In the genomic region with DNA sequence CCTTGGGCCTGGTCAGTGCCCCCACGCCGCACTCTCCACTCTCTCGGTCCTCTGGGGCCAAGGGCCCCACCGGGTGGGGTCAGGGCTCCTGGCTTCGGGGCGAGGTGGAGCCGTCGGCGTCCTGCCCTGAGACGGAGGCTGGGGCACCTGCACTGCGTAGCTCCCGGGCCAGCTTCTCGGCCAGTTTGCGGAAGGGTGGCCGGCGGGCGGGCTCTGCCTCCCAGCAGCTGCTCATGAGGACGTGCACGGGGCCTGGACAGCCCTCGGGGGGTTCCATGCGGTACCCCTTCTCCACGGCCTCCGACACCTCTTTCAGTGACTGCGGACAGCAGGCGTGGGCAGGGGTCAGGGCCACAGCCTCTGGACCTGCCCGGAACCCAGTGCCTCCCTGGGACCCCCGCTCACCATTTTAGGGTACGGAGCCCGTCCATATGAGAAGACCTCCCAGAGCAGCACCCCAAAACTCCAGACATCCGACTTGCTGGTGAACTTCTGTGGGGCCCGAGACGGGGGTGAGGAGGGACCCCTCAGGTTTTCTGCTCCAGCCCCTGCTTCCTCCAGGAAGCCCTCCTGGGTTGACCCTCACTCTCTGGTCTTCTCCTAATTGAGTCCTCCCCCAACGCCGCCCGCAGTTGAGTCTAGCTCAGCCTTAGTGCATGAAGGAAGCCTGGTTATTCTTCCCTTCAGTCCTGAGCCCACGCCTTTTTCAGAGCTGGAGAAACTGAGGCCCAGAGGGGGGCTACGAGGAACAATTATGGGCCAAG, we compare ENCODE assay signal across 32 cellular contexts. TPM values are rescaled to one million over a fixed set of nuclear protein-coding genes. Genes with fewer than 3 reads are reported as not detected.
"Had no signal": no experiment of that assay in that cellular context is flagged by ENCODE, and none has a peak within 500 bp of the region (broad histone marks: within the 10 kb centered on the region; RNA-seq: fewer than 3 reads in every experiment).

No MANE protein-coding gene starts in this region.

- H3K4me3 Mint-ChIP-seq: memory B cell; nephron; neural progenitor cell; stimulated activated naive B cell treated with anti-CD40 and anti-IgM and Interleukin-4, amounts not matched to agents 10 μg/mL and 1 μg/mL and 100 μg/mL, for 72 hours; stimulated activated naive CD8-positive, alpha-beta T cell treated with anti-CD3 and anti-CD28 coated beads, Interleukin-15, Interleukin-2, amounts not matched to agents 100 ng/mL and 50 ng/mL, for 24 hours had no signal

- H3K4me1 ChIP-seq: gastrocnemius medialis, neural progenitor cell, psoas muscle, spleen, tibial nerve, upper lobe of left lung had no signal

- H3K27me3 ChIP-seq: ovary, upper lobe of left lung had no signal

- H3K27ac Mint-ChIP-seq: memory B cell; naive B cell; nephron; neural progenitor cell; stimulated activated naive B cell treated with anti-CD40 and anti-IgM and Interleukin-4, amounts not matched to agents 10 μg/mL and 1 μg/mL and 100 μg/mL, for 72 hours; stimulated activated naive CD8-positive, alpha-beta T cell treated with anti-CD3 and anti-CD28 coated beads, Interleukin-15, Interleukin-2, amounts not matched to agents 100 ng/mL and 50 ng/mL, for 24 hours had no signal

- H3K27me3 Mint-ChIP-seq: naive B cell; stimulated activated naive B cell treated with anti-CD40 and anti-IgM and Interleukin-4, amounts not matched to agents 10 μg/mL and 1 μg/mL and 100 μg/mL, for 72 hours; stimulated activated naive CD8-positive, alpha-beta T cell treated with anti-CD3 and anti-CD28 coated beads, Interleukin-15, Interleukin-2, amounts not matched to agents 100 ng/mL and 50 ng/mL, for 24 hours had no signal

- H3K4me2 ChIP-seq: neural progenitor cell had no signal

- H3K36me3 Mint-ChIP-seq: neural progenitor cell had no signal

- H3K4me3 ChIP-seq: dorsolateral prefrontal cortex, gastrocnemius medialis, lung, neural progenitor cell, ovary, psoas muscle, skin epidermis, spleen, thoracic aorta, tibial nerve, upper lobe of left lung had no signal

- H3K9ac ChIP-seq: neural progenitor cell had no signal

- H3K4me1 Mint-ChIP-seq: memory B cell, nephron, neural progenitor cell had no signal

- H3K36me3 ChIP-seq: gastrocnemius medialis, neural progenitor cell, ovary, thoracic aorta, tibial nerve had no signal

- FAIRE-seq: keratinocyte, urothelium cell line had no signal

- DNase-seq: cortex of kidney; dorsolateral prefrontal cortex; effector CD4-positive, alpha-beta T cell; foreskin fibroblast; gastrocnemius medialis; head of caudate nucleus; naive B cell; nucleus accumbens; ovary; psoas muscle; spleen; stimulated activated CD4-positive, alpha-beta T cell treated with anti-CD3 and anti-CD28 coated beads, Interleukin-4, amount 100 ng/mL, for 4 hours; stimulated activated naive B cell treated with anti-CD40 and anti-IgM and Interleukin-4, amounts not matched to agents 10 μg/mL and 1 μg/mL and 100 μg/mL, for 72 hours had no signal

- H2AFZ ChIP-seq: neural progenitor cell had no signal

- H3K27ac ChIP-seq: dorsolateral prefrontal cortex, epithelial cell of prostate, gastrocnemius medialis, neural progenitor cell, ovary, psoas muscle, skin epidermis, spleen, thoracic aorta, tibial nerve, upper lobe of left lung had no signal

- ATAC-seq: esophagus mucosa, gastrocnemius medialis, left lobe of liver, right cardiac atrium had no signal

RNA-seq across cellular contexts. Expression of gene RAX2, which starts 6.3 kb away (rescaled TPM):
- total RNA-seq: esophagus mucosa, gastrocnemius medialis, glomerular endothelial cell, left lobe of liver, liver, lung, mononuclear cell, psoas muscle, renal cortical epithelial cell, right cardiac atrium, spleen, thoracic aorta, tibial nerve, upper lobe of left lung had no signal
- polyA plus RNA-seq: keratinocyte, liver, psoas muscle, right cardiac atrium, spleen had no signal

RNA-seq across cellular contexts. Expression of gene MATK, which starts 7.9 kb away (rescaled TPM):
- total RNA-seq: glomerular endothelial cell had no signal
